2 cellular contexts compared by ENCODE assay signal in genomic region chr2:73746015-73746876, GRCh38.
TF ChIP-seq lines count a peak whose summit lies in the region.

No MANE protein-coding gene starts in this region.

TF ChIP-seq in HepG2, 621 proteins besides CTCF, POLR2A, EP300 and RAD21:
- TF ChIP-seq IRF1 (CRISPR knock-in tag; IDR thresholded peaks at IDR 0.05; ENCODE audit: low read depth) (no peak), ATF7 (IDR thresholded peaks at IDR 0.05) (peak; percentile 55; the same call in 1 of the 2 replicates), ATF7 (CRISPR knock-in tag; IDR thresholded peaks at IDR 0.05) (no peak)

TF ChIP-seq in H1, 55 proteins besides CTCF, POLR2A, EP300 and RAD21:
- TF ChIP-seq RFX5 (IDR thresholded peaks at IDR 0.05; ENCODE audit: borderline replicate concordance, low read depth, low read length) (no peak), KDM1A (IDR thresholded peaks at IDR 0.05; ENCODE audit: borderline replicate concordance, low read length) (no peak), EZH2 (IDR thresholded peaks at IDR 0.05; ENCODE audit: low read depth, low read length, severe bottlenecking) (no peak), KDM5A (IDR thresholded peaks at IDR 0.05; ENCODE audit: low read length) (no peak), MAX (IDR thresholded peaks at IDR 0.05) (no peak)
